Comparison of ENCODE assay signal across 7 cellular contexts in the genomic region with DNA sequence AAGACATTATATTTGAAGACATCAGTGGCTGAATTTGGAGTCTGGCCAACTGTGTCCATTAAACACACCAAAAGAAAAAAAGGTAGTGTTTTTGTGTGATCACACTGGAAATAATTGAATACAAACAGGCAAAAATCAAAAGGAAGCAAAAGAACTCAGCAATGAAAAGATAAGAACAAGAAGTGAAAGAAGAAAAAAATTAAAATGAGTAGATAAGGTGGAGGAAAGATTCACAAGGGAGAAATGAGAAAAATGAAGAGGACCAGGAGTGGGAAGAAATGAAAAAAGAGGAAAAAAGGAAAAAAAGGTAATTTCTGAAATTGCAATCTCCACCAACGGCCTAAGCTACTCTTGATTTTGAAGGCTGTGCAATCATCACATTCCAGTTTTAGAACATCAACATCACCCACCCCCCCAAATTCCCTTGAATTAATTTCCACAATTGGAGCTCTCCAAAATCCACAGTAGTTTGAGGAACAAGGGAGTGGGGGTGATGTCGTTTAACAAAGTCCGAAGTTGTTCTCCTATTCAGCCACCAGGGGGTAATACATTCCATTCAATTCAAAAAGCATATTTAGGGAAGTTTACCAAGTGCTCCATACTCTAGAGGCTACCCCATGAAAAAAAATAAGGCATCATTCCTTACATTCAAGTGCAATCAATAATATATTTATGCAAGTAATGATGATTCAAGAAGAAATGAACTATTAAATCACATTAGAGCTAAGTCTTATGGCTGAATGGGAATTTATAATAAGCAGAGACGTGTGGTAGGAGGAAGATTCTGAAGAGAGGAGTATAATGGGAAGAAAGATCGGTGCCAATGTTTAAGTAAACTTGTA. TPM values are rescaled to one million over a fixed set of nuclear protein-coding genes. Genes with fewer than 3 reads are reported as not detected.
DNase-seq lines count a peak whose midpoint lies in the region; ATAC-seq and TF ChIP-seq lines count a peak whose summit lies in the region.

No MANE protein-coding gene starts in this region.

- no peaks in the 10 kb centered on the region for H3K36me3 ChIP-seq in PC-9 (ENCODE audit: low read depth)

- H3K27me3 ChIP-seq in PC-9 (ENCODE audit: insufficient read depth, low read depth): no peaks in the 10 kb centered on the region

- POLR2A ChIA-PET in PC-9 (lab: Charles Lee; ENCODE audit: unreplicated experiment): interaction anchor here (0.6 kb wide), 1 partner anchor 38 kb away, joined by 5 read pairs; a partner anchor contains a TSS

- DNase-seq in G401 (ENCODE audit: low spot score) (peak; percentile 36), PC-9 (peak in 1 of 2 experiments; percentile 39), epidermal melanocyte (ENCODE audit: insufficient read length, low spot score) (peak; percentile 71), myocyte (ENCODE audit: low read depth) (peak; percentile 70)
- DNase-seq in stimulated activated CD4-positive, alpha-beta T cell treated with anti-CD3 and anti-CD28 coated beads, Interleukin-12 subunit alpha, Interleukin-12 subunit beta, amount 100 ng/mL, for 4 hours: no peak

- H3K9me2 ChIP-seq in PC-9 (ENCODE audit: insufficient read depth): no peaks in the 10 kb centered on the region

- no peaks in the 10 kb centered on the region for H3K9me3 ChIP-seq in PC-9 (ENCODE audit: insufficient read depth, low read depth)

- no peaks in the 10 kb centered on the region for H3K79me2 ChIP-seq in PC-9 (ENCODE audit: low read depth)

- no TSS peak for BruUV-seq in PC-9 (replicated peaks; lab: Mats Ljungman, UMichigan)

- TF ChIP-seq CTCF in PC-9 (conservative IDR thresholded peaks at IDR 0.05): peak; percentile 75

- no peak overlapping the region for H3K4me3 ChIP-seq in PC-9

- CTCF ChIA-PET in PC-9 (lab: Charles Lee): interaction anchor here (0.5 to 2.4 kb wide), 3 partner anchors 125 to 135 kb away, joined by 3 to 18 read pairs (median 4); no protein-coding TSS in a partner anchor

- no peak overlapping the region for H3K4me2 ChIP-seq in PC-9

- no peak overlapping the region for H2AFZ ChIP-seq in PC-9

- in situ Hi-C loops in G401 (cut with HindIII; ENCODE audit: low sequenced_read_pairs): no loop called here

- H3K4me1 ChIP-seq in PC-9 (replicated peaks; ENCODE audit: insufficient read depth): no peaks in the 10 kb centered on the region

- no peaks in the 10 kb centered on the region for H4K20me1 ChIP-seq in PC-9 (ENCODE audit: insufficient read depth)

- no peak overlapping the region for H3K27ac ChIP-seq in PC-9

- intact Hi-C loops in PC-9 (cut with micrococcal nuclease; ENCODE audit: unreplicated experiment): loop anchor here (2.0 kb wide), 1 partner anchor 318 kb away; no protein-coding TSS in a partner anchor

- no peaks in the 10 kb centered on the region for H3F3A ChIP-seq in PC-9 (ENCODE audit: insufficient read depth, low read depth)

- ATAC-seq in HG03060 (IDR thresholded peaks at IDR 0.05; ENCODE audit: low read depth, unreplicated experiment) (peak; percentile 55), GM18498 (IDR thresholded peaks at IDR 0.05; ENCODE audit: unreplicated experiment) (no peak)

RNA-seq across cellular contexts. Expression of a gene that starts 37.4 kb away (rescaled TPM):
- 4.1 and 8.1 TPM in 2 replicates for total RNA-seq in G401 (2014; rRNA removed; shearing (Covaris generic))
- total RNA-seq in PC-9 (2021) (2.6 and 5.3 TPM in 2 replicates), myocyte (0.36 and 0.48 TPM in 2 replicates)
- 0.26 TPM for polyA plus RNA-seq in myocyte (2012)

RNA-seq across cellular contexts. Expression of a gene that starts 37.9 kb away (rescaled TPM):
- total RNA-seq in G401 (2014; rRNA removed; shearing (Covaris generic)): 75.8 and 83.3 TPM in 2 replicates
- 42.0 and 56.9 TPM in 2 replicates for total RNA-seq in PC-9 (2021)
- total RNA-seq in myocyte: 15.2 and 15.5 TPM in 2 replicates
- polyA plus RNA-seq in myocyte (2012): 26.9 TPM
